8 cellular contexts compared by ENCODE assay signal in the genomic region with DNA sequence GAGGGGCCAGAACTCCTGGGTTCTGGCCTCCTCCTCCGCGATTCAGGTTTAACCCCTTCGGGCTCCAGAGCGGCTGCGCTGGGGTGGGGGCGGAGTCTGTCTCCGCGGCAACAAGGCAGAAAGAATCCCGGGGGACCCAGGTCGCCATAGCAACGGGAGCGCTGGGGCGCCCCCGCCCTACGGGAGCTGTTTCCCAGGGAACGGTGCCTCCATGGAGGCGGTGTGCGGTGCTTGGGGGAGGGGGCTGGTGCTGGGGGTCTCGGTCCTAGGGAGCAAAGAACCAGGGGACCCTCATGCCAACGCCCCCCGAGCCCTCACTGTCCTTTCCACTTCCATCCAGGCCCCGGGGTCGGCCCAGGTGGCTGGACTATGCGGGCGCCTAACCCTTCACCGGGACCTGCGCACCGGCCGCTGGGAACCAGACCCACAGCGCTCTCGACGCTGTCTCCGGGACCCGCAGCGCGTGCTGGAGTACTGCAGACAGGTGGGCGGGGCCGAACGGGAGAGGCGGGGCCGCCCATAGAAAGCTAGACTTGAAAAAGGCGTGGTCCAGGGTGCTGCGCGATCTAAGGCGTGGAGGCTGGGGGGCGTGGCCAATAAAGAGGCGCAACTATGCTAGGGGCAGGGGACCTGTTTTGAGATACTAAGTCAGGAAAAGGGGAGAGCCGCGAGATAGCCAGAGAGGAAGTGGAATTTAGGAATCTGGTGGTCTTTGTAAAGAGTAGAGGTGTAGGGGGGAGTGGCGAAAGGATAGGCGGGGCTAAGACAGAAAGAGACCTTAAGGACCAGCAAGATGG. TPM values are rescaled to one million over a fixed set of nuclear protein-coding genes. Genes with fewer than 3 reads are reported as not detected.
DNase-seq lines count a peak whose midpoint lies in the region; ATAC-seq and TF ChIP-seq lines count a peak whose summit lies in the region.

No MANE protein-coding gene starts in this region.

- peak overlapping the region; percentile 49 for H3K27ac Mint-ChIP-seq in dendritic cell treated with granulocyte-macrophage colony-stimulating factor and Interleukin-4, amounts not matched to agents 40 ng/mL and 50 ng/mL, for 4 days

- 2 to 3% methylated on average over 49 to 51 of the region's 51 CpGs for WGBS in lung, 2 donors

- no peaks in the 10 kb centered on the region for H3K9me3 ChIP-seq in lung (ENCODE audit: control insufficient read depth in 2 of 2, insufficient read depth in 1 of 2, low read length in 1 of 2)

- peaks cover 6% of the 10 kb centered on the region for H3K9me3 Mint-ChIP-seq in dendritic cell treated with granulocyte-macrophage colony-stimulating factor and Interleukin-4, amounts not matched to agents 40 ng/mL and 50 ng/mL, for 4 days

- no peak for TF ChIP-seq CTCF in lung (IDR thresholded peaks at IDR 0.05; ENCODE audit: control extremely low read depth, extremely low read depth)

- peak; percentile 90 for DNase-seq in D341Med (ENCODE audit: low spot score)
- DNase-seq in NCI-H69 (lab: John Stamatoyannopoulos, UW), result peak; percentile 96
- peak; percentile 86 to 88 for DNase-seq in activated CD4-positive, alpha-beta T cell treated with anti-CD3 and anti-CD28 coated beads, Interleukin-2, amount 50 U/mL, for 48 hours
- DNase-seq in lung (ENCODE audit: low spot score), result peak; percentile 60
- peak; percentile 55 for DNase-seq in stimulated activated CD8-positive, alpha-beta memory T cell treated with anti-CD3 and anti-CD28 coated beads, Interleukin-15, amount 100 ng/mL, for 1 hour (ENCODE audit: low read depth)

- H3K36me3 ChIP-seq in lung (ENCODE audit: control insufficient read depth in 2 of 2, insufficient read depth in 2 of 2, low read length in 2 of 2), result no peaks in the 10 kb centered on the region

- intact Hi-C loops in dendritic cell treated with granulocyte-macrophage colony-stimulating factor and Interleukin-4, amounts not matched to agents 40 ng/mL and 50 ng/mL, for 4 days (cut with micrococcal nuclease), result no loop called here

- no peak overlapping the region for H3K27ac ChIP-seq in lung (ENCODE audit: low read depth in 1 of 2, low read length in 1 of 2)

- ATAC-seq in HG03439 (IDR thresholded peaks at IDR 0.05; ENCODE audit: unreplicated experiment) (peak; percentile 65), lung (ENCODE audit: insufficient read depth, low FRiP score) (no peak), GM18870 (IDR thresholded peaks at IDR 0.05; ENCODE audit: unreplicated experiment) (no peak)

- H3K27me3 Mint-ChIP-seq in dendritic cell treated with granulocyte-macrophage colony-stimulating factor and Interleukin-4, amounts not matched to agents 40 ng/mL and 50 ng/mL, for 4 days, result peaks cover 70% of the 10 kb centered on the region

- no peaks in the 10 kb centered on the region for H3K36me3 Mint-ChIP-seq in dendritic cell treated with granulocyte-macrophage colony-stimulating factor and Interleukin-4, amounts not matched to agents 40 ng/mL and 50 ng/mL, for 4 days (ENCODE audit: low read depth)

- no peak overlapping the region for H3K4me3 ChIP-seq in lung

- H3K4me3 Mint-ChIP-seq in dendritic cell treated with granulocyte-macrophage colony-stimulating factor and Interleukin-4, amounts not matched to agents 40 ng/mL and 50 ng/mL, for 4 days, result peak overlapping the region; percentile 65

- H3K27me3 ChIP-seq in lung (ENCODE audit: control insufficient read depth, insufficient read depth), result no peaks in the 10 kb centered on the region

- peaks cover 0 to 16% of the 10 kb centered on the region in 2 donors for H3K4me1 ChIP-seq in lung (ENCODE audit: control insufficient read depth in 2 of 2, insufficient read depth in 2 of 2, low read length in 2 of 2)

- H3K4me1 Mint-ChIP-seq in dendritic cell treated with granulocyte-macrophage colony-stimulating factor and Interleukin-4, amounts not matched to agents 40 ng/mL and 50 ng/mL, for 4 days (ENCODE audit: low read depth), result peaks cover 22% of the 10 kb centered on the region

RNA-seq across cellular contexts. Expression of gene APLP1, which starts 1.2 kb away (rescaled TPM):
- 1 to 10 TPM; 1.7 to 2.3 TPM for total RNA-seq in lung
- polyA plus RNA-seq in lung, result 1 to 10 TPM in 1 of 2 donors, under 1 TPM in 1; 0.94 to 6.5 TPM

RNA-seq across cellular contexts. Expression of gene KIRREL2, which starts 12.8 kb away (rescaled TPM):
- 1 to 10 TPM in 1 of 2 donors, not detected in 1; 1.2 TPM for total RNA-seq in lung
- under 1 TPM; 0.04 to 0.10 TPM for polyA plus RNA-seq in lung

RNA-seq across cellular contexts. Expression of gene NPHS1, which starts 17.2 kb away (rescaled TPM):
- total RNA-seq in lung, result under 1 TPM in 1 of 2 donors, not detected in 1; 0.23 TPM
- under 1 TPM in 1 of 2 donors, not detected in 1; 0.02 TPM for polyA plus RNA-seq in lung

RNA-seq across cellular contexts. Expression of gene NFKBID, which starts 30.8 kb away (rescaled TPM):
- total RNA-seq in lung, result 10 to 100 TPM; 12.6 to 25.3 TPM
- 10 to 100 TPM; 14.7 to 18.1 TPM for polyA plus RNA-seq in lung

RNA-seq across cellular contexts. Expression of gene HCST, which starts 32.8 kb away (rescaled TPM):
- total RNA-seq in lung, result 10 to 100 TPM in 1 of 2 donors, 1 to 10 TPM in 1; 5.4 to 33.2 TPM
- polyA plus RNA-seq in lung, result 100 to 1,000 TPM in 1 of 2 donors, 10 to 100 TPM in 1; 89.1 to 118 TPM
